ENCODE assay signal across 18 cellular contexts in the genomic region with DNA sequence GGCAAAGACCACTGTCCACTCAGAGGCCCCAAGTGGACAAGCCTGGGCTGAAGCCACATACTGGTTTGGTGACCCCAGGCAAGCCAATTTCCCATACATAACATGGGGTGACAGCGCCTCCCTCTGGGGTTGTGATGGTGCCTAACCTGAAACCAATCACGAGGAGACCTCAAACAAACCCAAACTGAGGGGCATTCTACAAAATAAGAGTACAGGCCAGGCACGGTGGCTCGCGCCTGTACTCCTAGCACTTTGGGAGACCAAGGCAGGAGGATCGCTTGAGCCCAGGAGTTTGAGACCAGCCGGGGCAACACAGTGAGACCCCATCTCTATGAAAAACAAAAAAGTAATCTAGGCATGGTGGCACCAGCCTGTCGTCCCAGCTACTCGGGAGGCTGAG. TPM values are rescaled to one million over a fixed set of nuclear protein-coding genes. Genes with fewer than 3 reads are reported as not detected.
A peak's percentile ranks its signal among the peaks of the same experiment; 100 is the strongest.
DNase-seq lines count a peak whose midpoint lies in the region; ATAC-seq and TF ChIP-seq lines count a peak whose summit lies in the region.
"Had no signal": no experiment of that assay in that cellular context is flagged by ENCODE, and none has a peak within 500 bp of the region (broad histone marks: within the 10 kb centered on the region; RNA-seq: fewer than 3 reads in every experiment).

No MANE protein-coding gene starts in this region.

- H3K27me3 Mint-ChIP-seq in CD4-positive, alpha-beta memory T cell: no peaks in the 10 kb centered on the region
- H3K27me3 Mint-ChIP-seq: activated naive CD8-positive, alpha-beta T cell treated with anti-CD3 and anti-CD28 coated beads, Interleukin-2, amount 10 ng/mL, durations not matched to agents 7 days and 5 days; effector memory CD8-positive, alpha-beta T cell had no signal

- H3K27ac Mint-ChIP-seq in CD4-positive, alpha-beta memory T cell: no peak overlapping the region
- H3K27ac Mint-ChIP-seq: activated naive CD8-positive, alpha-beta T cell treated with anti-CD3 and anti-CD28 coated beads, Interleukin-2, amount 10 ng/mL, durations not matched to agents 7 days and 5 days; nephron progenitor cell had no signal

- intact Hi-C loops in CD4-positive, alpha-beta memory T cell (cut with micrococcal nuclease): no loop called here

- H3K36me3 ChIP-seq in BLaER1 (peaks cover 21% of the 10 kb centered on the region; the same call in 1 of the 2 replicates), fibroblast of lung (ENCODE audit: control insufficient read depth, insufficient read depth, low read length) (no peaks in the 10 kb centered on the region)
- H3K36me3 ChIP-seq in CD4-positive, alpha-beta memory T cell (ENCODE audit: insufficient read depth, low read length): no peaks in the 10 kb centered on the region
- H3K36me3 ChIP-seq: right atrium auricular region had no signal

- H3K9ac ChIP-seq in BLaER1 (no peak overlapping the region), fibroblast of lung (ENCODE audit: insufficient read depth, low read length) (no peak overlapping the region)

- in situ Hi-C loops in GM13977 (cut with MboI; ENCODE audit: low pct_unique_long_range_greater_than_20kb, low sequenced_read_pairs, unreplicated experiment): no loop called here
- in situ Hi-C loops in SK-MEL-5 (cut with HindIII; ENCODE audit: low pct_unique_long_range_greater_than_20kb, low sequenced_read_pairs): no loop called here

- H3K4me2 ChIP-seq in BLaER1 (peak overlapping the region; percentile 96), fibroblast of lung (ENCODE audit: extremely low read depth, insufficient read depth, low read length) (no peak overlapping the region)

- H3K79me2 ChIP-seq in fibroblast of lung (ENCODE audit: control insufficient read depth, insufficient read depth, low read length): no peaks in the 10 kb centered on the region

- peak; percentile 35 for TF ChIP-seq CTCF in GM13977 (IDR thresholded peaks at IDR 0.05; ENCODE audit: extremely low read depth, insufficient read depth, missing control alignments)
- TF ChIP-seq CTCF in fibroblast of lung (conservative IDR thresholded peaks at IDR 0.05 in 1 of 2, IDR thresholded peaks at IDR 0.05 in 1 of 2; ENCODE audit: low read depth in 1 of 2, low read length in 2 of 2): peak; percentile 3 to 13

- H3K36me3 Mint-ChIP-seq in CD4-positive, alpha-beta memory T cell: peaks cover 17 to 26% of the 10 kb centered on the region in 2 donors
- H3K36me3 Mint-ChIP-seq: activated naive CD8-positive, alpha-beta T cell treated with anti-CD3 and anti-CD28 coated beads, Interleukin-2, amount 10 ng/mL, durations not matched to agents 7 days and 5 days had no signal

- 0 out of 2 replicates have a peak, but pooled peaks cover 6% of the 10 kb centered on the region for H3K27me3 ChIP-seq in BLaER1
- no peaks in the 10 kb centered on the region for H3K27me3 ChIP-seq in fibroblast of lung (ENCODE audit: control insufficient read depth, insufficient read depth, low read length)
- no peaks in the 10 kb centered on the region for H3K27me3 ChIP-seq in CD4-positive, alpha-beta memory T cell (ENCODE audit: insufficient read depth, low read length)

- CTCF ChIA-PET in CD4-positive, alpha-beta memory T cell (lab: Charles Lee; ENCODE audit: partially characterized antibody): interaction anchor here (1.2 to 1.4 kb wide), 2 partner anchors 10 to 46 kb away, joined by 5 read pairs; no protein-coding TSS in a partner anchor

- H2AFZ ChIP-seq in fibroblast of lung (ENCODE audit: low read length): no peak overlapping the region

- H3K4me1 Mint-ChIP-seq in CD4-positive, alpha-beta memory T cell: peaks cover 8 to 36% (median 22%) of the 10 kb centered on the region in 4 donors

- H4K20me1 ChIP-seq in BLaER1: peaks cover 25% of the 10 kb centered on the region
- no peaks in the 10 kb centered on the region for H4K20me1 ChIP-seq in fibroblast of lung (ENCODE audit: control insufficient read depth, extremely low read depth, insufficient read depth, low read length)

- no peak overlapping the region for H3K27ac ChIP-seq in BLaER1
- no peak overlapping the region for H3K27ac ChIP-seq in fibroblast of lung (ENCODE audit: insufficient read depth, low read length)
- no peak overlapping the region for H3K27ac ChIP-seq in CD4-positive, alpha-beta memory T cell (ENCODE audit: low read depth, low read length)
- H3K27ac ChIP-seq: right atrium auricular region, RWPE1 had no signal

- DNase-seq in GM13977 (ENCODE audit: low spot score): no peak
- peak; percentile 18 for DNase-seq in SK-MEL-5 (ENCODE audit: low read depth, low spot score)
- no peak for DNase-seq in fibroblast of lung (ENCODE audit: low read depth in 2 of 2)
- no peak for DNase-seq in ureter (ENCODE audit: low spot score)
- no peak for DNase-seq in CD4-positive, alpha-beta memory T cell
- no peak for DNase-seq in NCI-H146 treated with DMSO at 0.1 percent for 48 hours (lab: John Stamatoyannopoulos, UW; ENCODE audit: unreplicated experiment)
- DNase-seq: activated CD4-positive, alpha-beta T cell treated with anti-CD3 and anti-CD28 coated beads for 4 hours; activated naive CD8-positive, alpha-beta T cell treated with anti-CD3 and anti-CD28 coated beads, Interleukin-2, amount 10 ng/mL, durations not matched to agents 7 days and 5 days; caudate nucleus; effector memory CD8-positive, alpha-beta T cell; NCI-H1048; nephron progenitor cell; T-helper 2 cell had no signal

- H3K9me3 ChIP-seq in BLaER1 (no peaks in the 10 kb centered on the region), fibroblast of lung (ENCODE audit: control insufficient read depth, insufficient read depth, low read depth, low read length) (no peaks in the 10 kb centered on the region)
- no peaks in the 10 kb centered on the region for H3K9me3 ChIP-seq in CD4-positive, alpha-beta memory T cell (ENCODE audit: control insufficient read depth in 1 of 2, low read length in 2 of 2)
- H3K9me3 ChIP-seq: right atrium auricular region had no signal

- ATAC-seq in GM18517 (IDR thresholded peaks at IDR 0.05; ENCODE audit: unreplicated experiment): no peak
- ATAC-seq: effector memory CD8-positive, alpha-beta T cell had no signal

- H3K4me3 ChIP-seq in BLaER1: no peak overlapping the region
- no peak overlapping the region for H3K4me3 ChIP-seq in fibroblast of lung (replicated peaks in 1 of 4; ENCODE audit: control extremely low read depth in 1 of 4, insufficient read depth in 1 of 4, low read depth in 3 of 4, low read length in 4 of 4)
- no peak overlapping the region for H3K4me3 ChIP-seq in CD4-positive, alpha-beta memory T cell (ENCODE audit: low read length in 2 of 2)
- H3K4me3 ChIP-seq: lung, right atrium auricular region had no signal

- no peak overlapping the region for H3K4me3 Mint-ChIP-seq in CD4-positive, alpha-beta memory T cell
- H3K4me3 Mint-ChIP-seq: activated naive CD8-positive, alpha-beta T cell treated with anti-CD3 and anti-CD28 coated beads, Interleukin-2, amount 10 ng/mL, durations not matched to agents 7 days and 5 days; nephron progenitor cell had no signal

- H3K4me1 ChIP-seq in BLaER1 (peaks cover 83% of the 10 kb centered on the region), fibroblast of lung (ENCODE audit: control insufficient read depth, extremely low read depth, insufficient read depth, low read length) (peaks cover 3% of the 10 kb centered on the region)
- H3K4me1 ChIP-seq in CD4-positive, alpha-beta memory T cell (ENCODE audit: insufficient read depth, low read length): peaks cover 20% of the 10 kb centered on the region

- POLR2A ChIA-PET in CD4-positive, alpha-beta memory T cell (lab: Charles Lee; ENCODE audit: partially characterized antibody): no interaction called here

- no peaks in the 10 kb centered on the region for H3K9me3 Mint-ChIP-seq in CD4-positive, alpha-beta memory T cell
- H3K9me3 Mint-ChIP-seq: activated naive CD8-positive, alpha-beta T cell treated with anti-CD3 and anti-CD28 coated beads, Interleukin-2, amount 10 ng/mL, durations not matched to agents 7 days and 5 days; effector memory CD8-positive, alpha-beta T cell had no signal

RNA-seq across cellular contexts. Expression of gene P2RX5, which starts 3.6 kb away (rescaled TPM):
- 2.4 and 3.0 TPM in 2 replicates for total RNA-seq in SK-MEL-5 (2014; rRNA removed; shearing (Covaris generic))
- polyA plus RNA-seq in SK-MEL-5 (2015; cell fraction: cytosol; rRNA removed): 3.9 and 5.0 TPM in 2 replicates
- polyA plus RNA-seq in SK-MEL-5 (2015; cell fraction: nucleus; rRNA removed): 0.14 and 1.8 TPM in 2 replicates
- total RNA-seq in fibroblast of lung (0.99 and 1.0 TPM in 2 replicates), ureter (3.0 TPM)
- 0.79 and 1.1 TPM in 2 replicates for polyA plus RNA-seq in fibroblast of lung
- 1.0 and 1.7 TPM in 2 replicates for polyA plus RNA-seq in fibroblast of lung (2012)
- 10.4 TPM in 1 of 2 replicates, not detected in the other for polyA minus RNA-seq in fibroblast of lung (ENCODE audit: low replicate concordance)
- 10 to 100 TPM; 13.8 to 16.0 TPM for total RNA-seq in CD4-positive, alpha-beta memory T cell
- 10 to 100 TPM; 18.8 to 28.9 TPM for polyA plus RNA-seq in CD4-positive, alpha-beta memory T cell

RNA-seq across cellular contexts. Expression of gene EMC6, which starts 23.7 kb away (rescaled TPM):
- 23.3 and 37.3 TPM in 2 replicates for total RNA-seq in SK-MEL-5 (2014; rRNA removed; shearing (Covaris generic))
- 126 and 155 TPM in 2 replicates for polyA plus RNA-seq in SK-MEL-5 (2015; cell fraction: cytosol; rRNA removed)
- polyA plus RNA-seq in SK-MEL-5 (2015; cell fraction: nucleus; rRNA removed): 15.0 and 35.1 TPM in 2 replicates
- total RNA-seq in fibroblast of lung (15.4 TPM in 2 replicates), ureter (24.3 TPM)
- 20.6 and 25.3 TPM in 2 replicates for polyA plus RNA-seq in fibroblast of lung
- 44.9 and 63.6 TPM in 2 replicates for polyA plus RNA-seq in fibroblast of lung (2012)
- polyA minus RNA-seq in fibroblast of lung (ENCODE audit: low replicate concordance): 2.7 and 3.9 TPM in 2 replicates
- total RNA-seq in CD4-positive, alpha-beta memory T cell: 10 to 100 TPM; 27.8 to 29.4 TPM
- 100 to 1,000 TPM in 1 of 2 donors, 10 to 100 TPM in 1; 75.7 to 104 TPM for polyA plus RNA-seq in CD4-positive, alpha-beta memory T cell

RNA-seq across cellular contexts. Expression of gene TAX1BP3, which starts 24.0 kb away (rescaled TPM):
- 49.9 and 50.4 TPM in 2 replicates for total RNA-seq in SK-MEL-5 (2014; rRNA removed; shearing (Covaris generic))
- 44.1 and 57.3 TPM in 2 replicates for polyA plus RNA-seq in SK-MEL-5 (2015; cell fraction: cytosol; rRNA removed)
- polyA plus RNA-seq in SK-MEL-5 (2015; cell fraction: nucleus; rRNA removed): 12.1 and 18.3 TPM in 2 replicates
- total RNA-seq in fibroblast of lung (105 and 141 TPM in 2 replicates), ureter (152 TPM)
- 121 and 149 TPM in 2 replicates for polyA plus RNA-seq in fibroblast of lung
- 172 and 265 TPM in 2 replicates for polyA plus RNA-seq in fibroblast of lung (2012)
- 69.3 and 90.7 TPM in 2 replicates for polyA minus RNA-seq in fibroblast of lung (ENCODE audit: low replicate concordance)
- 10 to 100 TPM; 12.7 to 13.2 TPM for total RNA-seq in CD4-positive, alpha-beta memory T cell
- polyA plus RNA-seq in CD4-positive, alpha-beta memory T cell: 10 to 100 TPM; 28.2 to 32.3 TPM

RNA-seq across cellular contexts. Expression of gene HASPIN, which starts 31.4 kb away (rescaled TPM):
- 9.0 and 9.3 TPM in 2 replicates for total RNA-seq in SK-MEL-5 (2014; rRNA removed; shearing (Covaris generic))
- 9.4 and 10.4 TPM in 2 replicates for polyA plus RNA-seq in SK-MEL-5 (2015; cell fraction: cytosol; rRNA removed)
- 3.4 and 3.7 TPM in 2 replicates for polyA plus RNA-seq in SK-MEL-5 (2015; cell fraction: nucleus; rRNA removed)
- total RNA-seq in fibroblast of lung (0.51 and 2.0 TPM in 2 replicates), ureter (0.31 TPM)
- polyA plus RNA-seq in fibroblast of lung: 1.5 and 4.9 TPM in 2 replicates
- polyA plus RNA-seq in fibroblast of lung (2012): 0.98 and 3.4 TPM in 2 replicates
- 1.5 and 2.6 TPM in 2 replicates for polyA minus RNA-seq in fibroblast of lung (ENCODE audit: low replicate concordance)
- total RNA-seq in CD4-positive, alpha-beta memory T cell: under 1 TPM; 0.28 to 0.41 TPM
- polyA plus RNA-seq in CD4-positive, alpha-beta memory T cell: under 1 TPM in 1 of 2 donors, not detected in 1; 0.29 TPM
- total RNA-seq: right atrium auricular region had no signal

RNA-seq across cellular contexts. Expression of gene CTNS, which starts 55.8 kb away (rescaled TPM):
- 44.0 and 46.7 TPM in 2 replicates for total RNA-seq in SK-MEL-5 (2014; rRNA removed; shearing (Covaris generic))
- polyA plus RNA-seq in SK-MEL-5 (2015; cell fraction: cytosol; rRNA removed): 38.4 and 44.3 TPM in 2 replicates
- 52.8 and 60.9 TPM in 2 replicates for polyA plus RNA-seq in SK-MEL-5 (2015; cell fraction: nucleus; rRNA removed)
- total RNA-seq in fibroblast of lung (19.2 and 24.9 TPM in 2 replicates), ureter (11.7 TPM)
- 9.6 and 10.4 TPM in 2 replicates for polyA plus RNA-seq in fibroblast of lung
- polyA plus RNA-seq in fibroblast of lung (2012): 10.4 and 11.9 TPM in 2 replicates
- 16.3 and 33.3 TPM in 2 replicates for polyA minus RNA-seq in fibroblast of lung (ENCODE audit: low replicate concordance)
- 10 to 100 TPM; 11.6 to 12.0 TPM for total RNA-seq in CD4-positive, alpha-beta memory T cell
- 1 to 10 TPM; 7.7 to 8.0 TPM for polyA plus RNA-seq in CD4-positive, alpha-beta memory T cell
